Comparison of ENCODE assay signal across 8 cellular contexts in the genomic region with DNA sequence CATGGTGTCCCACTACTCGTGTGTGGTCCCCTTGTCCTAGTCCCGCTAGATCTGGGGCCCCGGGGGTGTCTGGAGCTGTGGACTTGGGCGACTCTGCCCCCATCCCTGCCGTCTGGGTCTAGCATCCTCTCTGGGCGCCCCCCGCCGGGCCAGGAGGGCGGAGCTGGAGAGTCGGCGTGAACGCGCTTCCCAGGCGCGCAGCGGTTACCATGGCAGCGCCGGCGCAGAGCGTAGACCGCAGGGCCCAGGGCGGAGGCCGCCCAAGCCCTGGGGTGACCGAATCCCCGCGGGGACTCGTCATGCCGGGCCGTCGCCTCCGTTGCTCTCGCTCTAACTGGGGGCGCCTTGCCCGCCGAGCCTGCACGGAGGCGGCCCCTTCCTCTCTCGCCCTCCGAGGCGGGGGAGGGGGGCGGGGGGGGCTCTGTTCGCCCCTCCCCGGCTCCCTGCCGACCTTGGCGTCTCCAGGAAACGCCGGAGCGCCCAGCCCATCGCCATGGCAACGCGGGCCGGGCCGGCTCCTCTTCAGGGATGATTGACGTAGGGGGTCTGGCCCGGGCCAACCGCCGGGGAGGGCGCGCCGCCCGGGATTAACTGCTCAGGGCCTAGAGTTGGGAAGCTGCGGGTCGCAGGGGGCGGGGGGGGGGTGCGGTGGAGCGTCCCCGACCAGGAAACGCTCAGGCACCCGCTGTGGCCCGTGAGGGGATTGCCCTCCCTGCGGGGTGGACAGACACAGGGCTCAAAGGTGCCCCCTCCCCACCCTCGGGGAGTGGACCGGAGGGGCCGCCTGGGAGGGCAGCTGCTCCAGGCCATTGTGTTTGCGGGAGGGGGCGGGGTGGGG. TPM values are rescaled to one million over a fixed set of nuclear protein-coding genes. Genes with fewer than 3 reads are reported as not detected.
DNase-seq lines count a peak whose midpoint lies in the region; ATAC-seq and TF ChIP-seq lines count a peak whose summit lies in the region.

No MANE protein-coding gene starts in this region.

- peaks cover 2% of the 10 kb centered on the region for H3K36me3 Mint-ChIP-seq in activated T-helper 1 cell treated with anti-CD3 and anti-CD28 coated beads, Interleukin-12 subunit alpha, Interleukin-12 subunit beta, Interleukin-2, Interleukin-4 antibody, amounts not matched to agents 30 ng/mL and 10 ng/mL and 1 ng/mL, durations not matched to agents 14 hours and 24 hours and 36 hours (ENCODE audit: low read depth)
- no peaks in the 10 kb centered on the region for H3K36me3 Mint-ChIP-seq in nephron progenitor cell (ENCODE audit: low read depth)

- H3K4me1 Mint-ChIP-seq in activated T-helper 1 cell treated with anti-CD3 and anti-CD28 coated beads, Interleukin-12 subunit alpha, Interleukin-12 subunit beta, Interleukin-2, Interleukin-4 antibody, amounts not matched to agents 30 ng/mL and 10 ng/mL and 1 ng/mL, durations not matched to agents 14 hours and 24 hours and 36 hours (ENCODE audit: low read depth) = peaks cover 8% of the 10 kb centered on the region
- peaks cover 46% of the 10 kb centered on the region for H3K4me1 Mint-ChIP-seq in nephron progenitor cell

- no peaks in the 10 kb centered on the region for H3K9me3 Mint-ChIP-seq in activated T-helper 1 cell treated with anti-CD3 and anti-CD28 coated beads, Interleukin-12 subunit alpha, Interleukin-12 subunit beta, Interleukin-2, Interleukin-4 antibody, amounts not matched to agents 30 ng/mL and 10 ng/mL and 1 ng/mL, durations not matched to agents 14 hours and 24 hours and 36 hours
- no peaks in the 10 kb centered on the region for H3K9me3 Mint-ChIP-seq in nephron progenitor cell

- DNase-seq in NCI-H82 treated with DMSO at 0.1 percent for 48 hours (lab: John Stamatoyannopoulos, UW; ENCODE audit: unreplicated experiment) (peak; percentile 81), fibroblast of pulmonary artery (ENCODE audit: low read depth) (peak; percentile 71), nephron progenitor cell (peak; percentile 93), thoracic aorta (ENCODE audit: low spot score) (no peak)
- peak; percentile 79 for DNase-seq in activated T-helper 1 cell treated with anti-CD3 and anti-CD28 coated beads, Interleukin-12 subunit alpha, Interleukin-12 subunit beta, Interleukin-2, Interleukin-4 antibody, amounts not matched to agents 30 ng/mL and 10 ng/mL and 1 ng/mL, durations not matched to agents 14 hours and 24 hours and 36 hours (ENCODE audit: low spot score)

- H3K27me3 ChIP-seq in thoracic aorta (replicated peaks; ENCODE audit: insufficient read depth) = no peaks in the 10 kb centered on the region

- peak overlapping the region; percentile 40 for H3K27ac Mint-ChIP-seq in activated T-helper 1 cell treated with anti-CD3 and anti-CD28 coated beads, Interleukin-12 subunit alpha, Interleukin-12 subunit beta, Interleukin-2, Interleukin-4 antibody, amounts not matched to agents 30 ng/mL and 10 ng/mL and 1 ng/mL, durations not matched to agents 14 hours and 24 hours and 36 hours
- no peak overlapping the region for H3K27ac Mint-ChIP-seq in nephron progenitor cell

- H3K27me3 Mint-ChIP-seq in activated T-helper 1 cell treated with anti-CD3 and anti-CD28 coated beads, Interleukin-12 subunit alpha, Interleukin-12 subunit beta, Interleukin-2, Interleukin-4 antibody, amounts not matched to agents 30 ng/mL and 10 ng/mL and 1 ng/mL, durations not matched to agents 14 hours and 24 hours and 36 hours (ENCODE audit: insufficient read depth) = no peaks in the 10 kb centered on the region
- H3K27me3 Mint-ChIP-seq in nephron progenitor cell (ENCODE audit: low read depth, poor library complexity) = no peaks in the 10 kb centered on the region

- intact Hi-C loops in activated T-helper 1 cell treated with anti-CD3 and anti-CD28 coated beads, Interleukin-12 subunit alpha, Interleukin-12 subunit beta, Interleukin-2, Interleukin-4 antibody, amounts not matched to agents 30 ng/mL and 10 ng/mL and 1 ng/mL, durations not matched to agents 14 hours and 24 hours and 36 hours (cut with micrococcal nuclease) = loop anchor here (1.0 kb wide), 1 partner anchor 8 kb away; no protein-coding TSS in a partner anchor

- peak overlapping the region; percentile 43 to 54 for H3K27ac ChIP-seq in thoracic aorta

- no peak for TF ChIP-seq CTCF in fibroblast of pulmonary artery (IDR thresholded peaks at IDR 0.05; ENCODE audit: low read length, missing control alignments)
- TF ChIP-seq CTCF in nephron progenitor cell (IDR thresholded peaks at IDR 0.05) = no peak
- no peak for TF ChIP-seq CTCF in thoracic aorta (IDR thresholded peaks at IDR 0.05)

- peak; percentile 60 for ATAC-seq in GM18519 (IDR thresholded peaks at IDR 0.05; ENCODE audit: low FRiP score, unreplicated experiment)
- ATAC-seq in HG03159 (IDR thresholded peaks at IDR 0.05; ENCODE audit: unreplicated experiment) = peak; percentile 49
- ATAC-seq in thoracic aorta (ENCODE audit: insufficient number of reproducible peaks, low FRiP score, low read depth) = no peak
- no peak for ATAC-seq in GM21367 (IDR thresholded peaks at IDR 0.05; ENCODE audit: unreplicated experiment)

- H3K4me3 ChIP-seq in fibroblast of pulmonary artery (replicated peaks; ENCODE audit: low read depth, low read length) = peak overlapping the region; percentile 7
- peak overlapping the region; percentile 69 for H3K4me3 ChIP-seq in thoracic aorta

- H3K4me1 ChIP-seq in thoracic aorta (ENCODE audit: control insufficient read depth in 1 of 2, low read depth in 2 of 2) = peaks cover 17 to 55% of the 10 kb centered on the region in 2 donors

- H3K36me3 ChIP-seq in thoracic aorta = no peaks in the 10 kb centered on the region

- H3K9me3 ChIP-seq in thoracic aorta = no peaks in the 10 kb centered on the region

- H3K4me3 Mint-ChIP-seq in activated T-helper 1 cell treated with anti-CD3 and anti-CD28 coated beads, Interleukin-12 subunit alpha, Interleukin-12 subunit beta, Interleukin-2, Interleukin-4 antibody, amounts not matched to agents 30 ng/mL and 10 ng/mL and 1 ng/mL, durations not matched to agents 14 hours and 24 hours and 36 hours = peak overlapping the region; percentile 49
- H3K4me3 Mint-ChIP-seq in nephron progenitor cell = no peak overlapping the region

RNA-seq across cellular contexts. Expression of gene ISYNA1, which starts 8.9 kb away (rescaled TPM):
- 9.0 and 10.7 TPM in 2 replicates for total RNA-seq in activated T-helper 1 cell treated with anti-CD3 and anti-CD28 coated beads, Interleukin-12 subunit alpha, Interleukin-12 subunit beta, Interleukin-2, Interleukin-4 antibody, amounts not matched to agents 30 ng/mL and 10 ng/mL and 1 ng/mL, durations not matched to agents 14 hours and 24 hours and 36 hours
- total RNA-seq in thoracic aorta = 100 to 1,000 TPM in 1 of 2 donors, 10 to 100 TPM in 1; 60.9 to 143 TPM

RNA-seq across cellular contexts. Expression of gene SSBP4, which starts 9.9 kb away (rescaled TPM):
- total RNA-seq in activated T-helper 1 cell treated with anti-CD3 and anti-CD28 coated beads, Interleukin-12 subunit alpha, Interleukin-12 subunit beta, Interleukin-2, Interleukin-4 antibody, amounts not matched to agents 30 ng/mL and 10 ng/mL and 1 ng/mL, durations not matched to agents 14 hours and 24 hours and 36 hours = 135 and 141 TPM in 2 replicates
- total RNA-seq in thoracic aorta = 10 to 100 TPM; 87.7 to 94.9 TPM

RNA-seq across cellular contexts. Expression of gene LRRC25, which starts 31.6 kb away (rescaled TPM):
- not detected in 2 replicates for total RNA-seq in activated T-helper 1 cell treated with anti-CD3 and anti-CD28 coated beads, Interleukin-12 subunit alpha, Interleukin-12 subunit beta, Interleukin-2, Interleukin-4 antibody, amounts not matched to agents 30 ng/mL and 10 ng/mL and 1 ng/mL, durations not matched to agents 14 hours and 24 hours and 36 hours
- 10 to 100 TPM; 18.7 to 30.3 TPM for total RNA-seq in thoracic aorta

RNA-seq across cellular contexts. Expression of gene GDF15, which starts 43.1 kb away (rescaled TPM):
- not detected in 2 replicates for total RNA-seq in activated T-helper 1 cell treated with anti-CD3 and anti-CD28 coated beads, Interleukin-12 subunit alpha, Interleukin-12 subunit beta, Interleukin-2, Interleukin-4 antibody, amounts not matched to agents 30 ng/mL and 10 ng/mL and 1 ng/mL, durations not matched to agents 14 hours and 24 hours and 36 hours
- 10 to 100 TPM in 1 of 2 donors, 1 to 10 TPM in 1; 2.3 to 25.5 TPM for total RNA-seq in thoracic aorta

Comparison
In these comparisons a context has a peak if more than half of its experiments do, and no peak if none do; other contexts are left out.
1. ATAC-seq: peak in GM18519 (single experiment) and HG03159 (single experiment); none in thoracic aorta (single experiment) and GM21367 (single experiment).
2. RNA of gene LRRC25, which starts 31.6 kb away (total RNA-seq): 18.7 to 30.3 TPM in thoracic aorta; not detected in activated T-helper 1 cell treated with anti-CD3 and anti-CD28 coated beads, Interleukin-12 subunit alpha, Interleukin-12 subunit beta, Interleukin-2, Interleukin-4 antibody, amounts not matched to agents 30 ng/mL and 10 ng/mL and 1 ng/mL, durations not matched to agents 14 hours and 24 hours and 36 hours; every median in the first group is over 10 times any median in the second.